8 cellular contexts compared by ENCODE assay signal in genomic region chr17:7838291-7839075, GRCh38. TPM values are rescaled to one million over a fixed set of nuclear protein-coding genes. Genes with fewer than 3 reads are reported as not detected.
DNase-seq lines count a peak whose midpoint lies in the region; FAIRE-seq and TF ChIP-seq lines count a peak whose summit lies in the region.

No MANE protein-coding gene starts in this region.

- no peak overlapping the region for H2AFZ ChIP-seq in mesenchymal stem cell (ENCODE audit: low read depth, low read length)

- H4K91ac ChIP-seq in mesenchymal stem cell (ENCODE audit: low read length): no peak overlapping the region

- peak overlapping the region in 1 of 2 experiments; percentile 83 for H3K14ac ChIP-seq in mesenchymal stem cell (ENCODE audit: low read length in 2 of 2)

- intact Hi-C loops in CD14-positive monocyte (cut with micrococcal nuclease) (loop anchor here in 1 of 2 donors (10.0 kb wide), 1 partner anchor 316 kb away; the partner anchor contains the start of gene PER1), uterus (cut with DNase I; ENCODE audit: low total_unique reads) (no loop called here)

- H3K27me3 Mint-ChIP-seq in CD14-positive monocyte (ENCODE audit: low read depth in 3 of 3): peaks cover 0 to 11% (median 7%) of the 10 kb centered on the region in 3 donors
- peaks cover 12% of the 10 kb centered on the region for H3K27me3 Mint-ChIP-seq in HFFc6 (ENCODE audit: insufficient read depth)

- H3K4me1 Mint-ChIP-seq in CD14-positive monocyte: peaks cover 56% of the 10 kb centered on the region
- peaks cover 64% of the 10 kb centered on the region for H3K4me1 Mint-ChIP-seq in HFFc6 (ENCODE audit: low read depth)

- FAIRE-seq in urothelium cell line (lab: Jason Lieb, UNC): no peak

- peak overlapping the region; percentile 35 for H3K4me3 ChIP-seq in coronary artery
- H3K4me3 ChIP-seq in mesenchymal stem cell (ENCODE audit: insufficient read depth in 1 of 2, low read depth in 1 of 2, low read length in 2 of 2): peak overlapping the region; percentile 24 to 67
- peak overlapping the region in 1 of 2 donors; percentile 61 for H3K4me3 ChIP-seq in uterus

- H3K9me3 ChIP-seq in mesenchymal stem cell (ENCODE audit: control insufficient read depth, low read length) (no peaks in the 10 kb centered on the region), uterus (no peaks in the 10 kb centered on the region)

- peak overlapping the region; percentile 52 for H3K4me2 ChIP-seq in mesenchymal stem cell (ENCODE audit: low read length, poor library complexity, severe bottlenecking)

- H3K27ac Mint-ChIP-seq in CD14-positive monocyte (peak overlapping the region; percentile 97 to 100 (median 100)), HFFc6 (peak overlapping the region; percentile 100)

- DNase-seq in CD14-positive monocyte (ENCODE audit: low spot score) (peak; percentile 74), HFFc6 (peak; percentile 23), RKO (ENCODE audit: low spot score) (peak; percentile 75), coronary artery (ENCODE audit: low spot score) (peak; percentile 73), mesenchymal stem cell (peak; percentile 90), uterus (peak in 1 of 2 donors; percentile 48), urothelium cell line (ENCODE audit: low spot score) (no peak), NCI-H1092 (lab: John Stamatoyannopoulos, UW) (no peak)

- H3K36me3 ChIP-seq in mesenchymal stem cell (ENCODE audit: control insufficient read depth in 1 of 2, insufficient read depth in 2 of 2, low read depth in 1 of 2, low read length in 2 of 2) (peaks cover 3 to 12% of the 10 kb centered on the region in 2 experiments), uterus (no peaks in the 10 kb centered on the region)

- TF ChIP-seq CTCF in CD14-positive monocyte (IDR thresholded peaks at IDR 0.05): no peak
- TF ChIP-seq CTCF in HFFc6 (IDR thresholded peaks at IDR 0.05): no peak
- TF ChIP-seq CTCF in coronary artery (IDR thresholded peaks at IDR 0.05): no peak
- TF ChIP-seq CTCF in uterus (IDR thresholded peaks at IDR 0.05): no peak

- H2BK5ac ChIP-seq in mesenchymal stem cell (ENCODE audit: low read depth, low read length, poor library complexity, severe bottlenecking): no peak overlapping the region

- H2BK120ac ChIP-seq in mesenchymal stem cell (ENCODE audit: low read depth, low read length): no peak overlapping the region

- peak overlapping the region; percentile 71 for H3K9ac ChIP-seq in mesenchymal stem cell (ENCODE audit: low read length)

- H3K9me3 Mint-ChIP-seq in CD14-positive monocyte (peaks cover 0 to 4% (median 0%) of the 10 kb centered on the region in 7 donors), HFFc6 (no peaks in the 10 kb centered on the region)

- no peak overlapping the region for H4K8ac ChIP-seq in mesenchymal stem cell (ENCODE audit: low read length)

- H3K4me1 ChIP-seq in mesenchymal stem cell (ENCODE audit: control insufficient read depth, insufficient read depth, low read depth, low read length): peaks cover 35% of the 10 kb centered on the region
- peaks cover 8 to 10% of the 10 kb centered on the region in 2 donors for H3K4me1 ChIP-seq in uterus

- peaks cover 12% of the 10 kb centered on the region for H3K79me1 ChIP-seq in mesenchymal stem cell (replicated peaks; ENCODE audit: low read length, poor library complexity, severe bottlenecking)

- H3K23ac ChIP-seq in mesenchymal stem cell (ENCODE audit: low read length in 2 of 2): peak overlapping the region in 1 of 2 experiments; percentile 18

- H2AK5ac ChIP-seq in mesenchymal stem cell (ENCODE audit: low read length, severe bottlenecking): no peak overlapping the region

- H3K4ac ChIP-seq in mesenchymal stem cell (ENCODE audit: low read depth in 1 of 2, low read length in 2 of 2): peak overlapping the region; percentile 16 to 89

- TF ChIP-seq POLR2A in uterus (IDR thresholded peaks at IDR 0.05): no peak

- H3K36me3 Mint-ChIP-seq in CD14-positive monocyte: peaks cover 17 to 25% of the 10 kb centered on the region in 2 donors
- H3K36me3 Mint-ChIP-seq in HFFc6 (ENCODE audit: low read depth): peaks cover 8% of the 10 kb centered on the region; the same call in 1 of the 2 replicates

- H3K4me3 Mint-ChIP-seq in CD14-positive monocyte: peak overlapping the region; percentile 88 to 98
- peak overlapping the region; percentile 73 for H3K4me3 Mint-ChIP-seq in HFFc6

- H2BK12ac ChIP-seq in mesenchymal stem cell (ENCODE audit: low read length in 2 of 2): peak overlapping the region in 1 of 2 experiments; percentile 87

- H3K27ac ChIP-seq in coronary artery (peak overlapping the region in 1 of 2 donors; percentile 99), mesenchymal stem cell (ENCODE audit: low read length, poor library complexity, severe bottlenecking) (peak overlapping the region; percentile 44), uterus (peak overlapping the region; percentile 93 to 98)

- H3K18ac ChIP-seq in mesenchymal stem cell (ENCODE audit: low read depth in 1 of 2, low read length in 2 of 2): peak overlapping the region; percentile 15 to 93

- H3K27me3 ChIP-seq in mesenchymal stem cell (ENCODE audit: control insufficient read depth in 1 of 2, insufficient read depth in 1 of 2, low read length in 2 of 2): no peaks in the 10 kb centered on the region
- H3K27me3 ChIP-seq in uterus: no peaks in the 10 kb centered on the region

- H2BK15ac ChIP-seq in mesenchymal stem cell (ENCODE audit: low read depth, poor library complexity, severe bottlenecking): no peak overlapping the region

- 25% methylated on average over 6 of the region's 8 CpGs for WGBS in mesenchymal stem cell

RNA-seq across cellular contexts. Expression of gene KDM6B, which starts 4.5 kb away (rescaled TPM):
- under 1 TPM; 0.37 to 0.44 TPM for polyA plus RNA-seq in CD14-positive monocyte
- total RNA-seq in HFFc6 (2021; fragmentation: NEBNext Ultra II Directional; extraction: Animal tissue kit (Norgen Biotek cat#: 25700)): 10 to 100 TPM; 10.4 to 15.2 (median 11.6) TPM
- 16.2 TPM for polyA plus RNA-seq in mesenchymal stem cell (2013, experiment 1 of 2)
- 16.4 TPM for polyA plus RNA-seq in mesenchymal stem cell (2013, experiment 2 of 2)
- 10 to 100 TPM in 1 of 4 donors, 1 to 10 TPM in 3; 2.6 to 47.9 (median 4.4) TPM for total RNA-seq in uterus

RNA-seq across cellular contexts. Expression of gene TMEM88, which starts 16.4 kb away (rescaled TPM):
- not detected for polyA plus RNA-seq in CD14-positive monocyte
- 1 to 10 TPM in 2 of 6 experiments, under 1 TPM in 4; 0.40 to 1.3 (median 0.60) TPM for total RNA-seq in HFFc6 (2021; fragmentation: NEBNext Ultra II Directional; extraction: Animal tissue kit (Norgen Biotek cat#: 25700))
- polyA plus RNA-seq in mesenchymal stem cell (2013, experiment 1 of 2): 79.2 TPM
- polyA plus RNA-seq in mesenchymal stem cell (2013, experiment 2 of 2): 76.9 TPM
- total RNA-seq in uterus: 10 to 100 TPM in 3 of 4 donors, 1 to 10 TPM in 1; 7.3 to 68.1 (median 28.1) TPM

RNA-seq across cellular contexts. Expression of gene NAA38, which starts 18.9 kb away (rescaled TPM):
- 100 to 1,000 TPM; 148 to 197 TPM for polyA plus RNA-seq in CD14-positive monocyte
- 100 to 1,000 TPM; 104 to 122 (median 107) TPM for total RNA-seq in HFFc6 (2021; fragmentation: NEBNext Ultra II Directional; extraction: Animal tissue kit (Norgen Biotek cat#: 25700))
- polyA plus RNA-seq in mesenchymal stem cell (2013, experiment 1 of 2): 98.1 TPM
- 95.0 TPM for polyA plus RNA-seq in mesenchymal stem cell (2013, experiment 2 of 2)
- 10 to 100 TPM in 3 of 4 donors, 1 to 10 TPM in 1; 3.6 to 94.7 (median 48.1) TPM for total RNA-seq in uterus

RNA-seq across cellular contexts. Expression of gene CYB5D1, which starts 19.3 kb away (rescaled TPM):
- polyA plus RNA-seq in CD14-positive monocyte: under 1 TPM; 0.50 to 0.98 TPM
- 10 to 100 TPM in 4 of 6 experiments, 1 to 10 TPM in 2; 9.3 to 15.3 (median 10.5) TPM for total RNA-seq in HFFc6 (2021; fragmentation: NEBNext Ultra II Directional; extraction: Animal tissue kit (Norgen Biotek cat#: 25700))
- 7.9 TPM for polyA plus RNA-seq in mesenchymal stem cell (2013, experiment 1 of 2)
- 8.0 TPM for polyA plus RNA-seq in mesenchymal stem cell (2013, experiment 2 of 2)
- total RNA-seq in uterus: 10 to 100 TPM in 3 of 4 donors, 1 to 10 TPM in 1; 3.1 to 17.6 (median 16.2) TPM

RNA-seq across cellular contexts. Expression of gene CHD3, which starts 50.1 kb away (rescaled TPM):
- polyA plus RNA-seq in CD14-positive monocyte: under 1 TPM; 0.55 to 0.91 TPM
- total RNA-seq in HFFc6 (2021; fragmentation: NEBNext Ultra II Directional; extraction: Animal tissue kit (Norgen Biotek cat#: 25700)): 100 to 1,000 TPM in 4 of 6 experiments, 10 to 100 TPM in 2; 83.3 to 112 (median 110) TPM
- 56.3 TPM for polyA plus RNA-seq in mesenchymal stem cell (2013, experiment 1 of 2)
- 50.2 TPM for polyA plus RNA-seq in mesenchymal stem cell (2013, experiment 2 of 2)
- 100 to 1,000 TPM in 3 of 4 donors, 10 to 100 TPM in 1; 81.0 to 165 (median 133) TPM for total RNA-seq in uterus

Comparison
In these comparisons a context has a peak if more than half of its experiments do, and no peak if none do; other contexts are left out.
1. DNase-seq: peak in CD14-positive monocyte (single experiment), HFFc6 (single experiment), RKO (single experiment), coronary artery (single experiment) and mesenchymal stem cell (single experiment); none in urothelium cell line (single experiment) and NCI-H1092 (single experiment).